In the genomic region with DNA sequence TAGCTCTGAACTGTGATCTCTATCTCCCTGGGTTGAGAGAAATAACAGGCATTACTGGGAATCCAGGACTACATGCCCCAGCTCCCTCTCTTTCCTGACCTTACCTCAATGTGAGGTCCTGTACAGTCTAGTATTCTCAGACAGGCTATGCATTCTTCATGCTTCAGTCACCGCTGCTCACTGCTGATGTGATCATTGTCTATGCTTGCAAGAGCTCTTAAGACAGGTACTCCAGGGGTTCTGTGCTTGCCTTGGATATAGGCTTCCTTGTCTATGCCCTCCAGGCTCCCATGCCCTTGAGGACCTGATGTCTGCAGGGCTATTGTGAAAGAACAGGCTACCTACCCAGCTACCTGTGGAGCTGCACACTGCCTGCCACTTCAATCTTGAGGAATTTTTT, we compare ENCODE assay signal across 16 cellular contexts.
DNase-seq lines count a peak whose midpoint lies in the region; ATAC-seq and TF ChIP-seq lines count a peak whose summit lies in the region.
"Had no signal": no experiment of that assay in that cellular context is flagged by ENCODE, and none has a peak within 500 bp of the region (broad histone marks: within the 10 kb centered on the region; RNA-seq: fewer than 3 reads in every experiment).

No MANE protein-coding gene starts in this region.

- no peak for TF ChIP-seq CTCF in right atrium auricular region (IDR thresholded peaks at IDR 0.05)

- H3K23ac ChIP-seq in neuronal stem cell (ENCODE audit: low read depth, low read length, poor library complexity), result no peak overlapping the region

- no peak overlapping the region for H3K4ac ChIP-seq in neuronal stem cell (ENCODE audit: low read length)

- no peak overlapping the region for H3K14ac ChIP-seq in neuronal stem cell (ENCODE audit: low read length)

- H3K4me3 Mint-ChIP-seq in activated T-helper 17 cell treated with anti-CD3 and anti-CD28 coated beads, Interleukin-2, amount 50 U/mL, for 72 hours, result no peak overlapping the region
- H3K4me3 Mint-ChIP-seq: nephron had no signal

- H3K4me1 ChIP-seq in right atrium auricular region (peaks cover 0 to 3% of the 10 kb centered on the region in 2 donors), neuronal stem cell (ENCODE audit: control insufficient read depth in 2 of 2, insufficient read depth in 1 of 2, low read depth in 1 of 2, low read length in 2 of 2) (peaks cover 3 to 4% of the 10 kb centered on the region in 2 donors)
- H3K4me1 ChIP-seq: BLaER1 had no signal

- no peak overlapping the region for H2BK15ac ChIP-seq in neuronal stem cell (ENCODE audit: low read length)

- no peak overlapping the region for H3K4me2 ChIP-seq in neuronal stem cell (ENCODE audit: insufficient read depth, low read length, poor library complexity, severe bottlenecking)
- H3K4me2 ChIP-seq: BLaER1 had no signal

- no peaks in the 10 kb centered on the region for H3K27me3 Mint-ChIP-seq in activated T-helper 17 cell treated with anti-CD3 and anti-CD28 coated beads, Interleukin-2, amount 50 U/mL, for 72 hours

- peak; percentile 58 for ATAC-seq in left ventricle myocardium superior
- ATAC-seq in activated T-helper 17 cell treated with anti-CD3 and anti-CD28 coated beads, Interleukin-2, amount 50 U/mL, for 72 hours (replicated peaks), result no peak
- ATAC-seq in left lobe of liver, result peak; percentile 32
- no peak for ATAC-seq in GM19351 (IDR thresholded peaks at IDR 0.05; ENCODE audit: unreplicated experiment)

- H3K36me3 Mint-ChIP-seq in activated T-helper 17 cell treated with anti-CD3 and anti-CD28 coated beads, Interleukin-2, amount 50 U/mL, for 72 hours (ENCODE audit: low read depth), result peaks cover 99% of the 10 kb centered on the region

- no peak overlapping the region for H4K8ac ChIP-seq in neuronal stem cell (ENCODE audit: low read depth, low read length)

- no peak overlapping the region for H2AFZ ChIP-seq in neuronal stem cell (ENCODE audit: low read length)

- H3K9me3 Mint-ChIP-seq in activated T-helper 17 cell treated with anti-CD3 and anti-CD28 coated beads, Interleukin-2, amount 50 U/mL, for 72 hours, result no peaks in the 10 kb centered on the region
- H3K9me3 Mint-ChIP-seq: nephron had no signal

- no peak overlapping the region for H3K18ac ChIP-seq in neuronal stem cell (ENCODE audit: low read length)

- H3K27ac ChIP-seq in right atrium auricular region, result no peak overlapping the region
- no peak overlapping the region for H3K27ac ChIP-seq in neuronal stem cell (replicated peaks; ENCODE audit: low read length)
- H3K27ac ChIP-seq: BLaER1, WERI-Rb-1 had no signal

- H2BK5ac ChIP-seq in neuronal stem cell (ENCODE audit: low read length), result no peak overlapping the region

- H3K4me1 Mint-ChIP-seq in activated T-helper 17 cell treated with anti-CD3 and anti-CD28 coated beads, Interleukin-2, amount 50 U/mL, for 72 hours, result peaks cover 9% of the 10 kb centered on the region

- no peak overlapping the region for H2BK12ac ChIP-seq in neuronal stem cell (ENCODE audit: low read length)

- DNase-seq in left ventricle myocardium superior (no peak), right atrium auricular region (ENCODE audit: low spot score) (no peak), left lobe of liver (ENCODE audit: low spot score) (no peak), neuronal stem cell (ENCODE audit: low spot score) (no peak), NCI-H1092 (lab: John Stamatoyannopoulos, UW) (no peak), NCI-H748 (lab: John Stamatoyannopoulos, UW; ENCODE audit: unreplicated experiment) (no peak)
- DNase-seq: activated T-cell treated with anti-CD3 and anti-CD28 coated beads, Interleukin-2, amount 50 U/mL, for 48 hours; central memory CD4-positive, alpha-beta T cell; NCI-H1105; NCI-H510A treated with DMSO at 0.1 percent for 48 hours; SHP77 treated with DMSO at 0.1 percent for 48 hours; WERI-Rb-1 had no signal

- H2AK5ac ChIP-seq in neuronal stem cell (ENCODE audit: low read depth, low read length), result no peak overlapping the region

- WGBS in neuronal stem cell (ENCODE audit: extremely low coverage in 2 of 2, insufficient read length in 2 of 2, insufficient replicate concordance in 1 of 2), 2 donors, result no CpG with 5 or more reads among the region's 1 CpG

- H3K9ac ChIP-seq in neuronal stem cell (ENCODE audit: low read depth, low read length, poor library complexity), result no peak overlapping the region
- H3K9ac ChIP-seq: BLaER1 had no signal

- intact Hi-C loops in left ventricle myocardium superior (cut with micrococcal nuclease), result no loop called here

- H3K36me3 ChIP-seq in right atrium auricular region (peaks cover 33% of the 10 kb centered on the region), neuronal stem cell (replicated peaks in 1 of 2; ENCODE audit: control insufficient read depth in 2 of 2, insufficient read depth in 2 of 2, low read length in 2 of 2) (peaks cover 2 to 70% of the 10 kb centered on the region in 2 donors)
- H3K36me3 ChIP-seq: WERI-Rb-1 had no signal

- H3K9me3 ChIP-seq in right atrium auricular region (no peaks in the 10 kb centered on the region), neuronal stem cell (replicated peaks in 1 of 2; ENCODE audit: control insufficient read depth in 2 of 2, insufficient read depth in 1 of 2, low read depth in 1 of 2, low read length in 2 of 2) (no peaks in the 10 kb centered on the region)
- H3K9me3 ChIP-seq: BLaER1 had no signal

- no peak overlapping the region for H3K4me3 ChIP-seq in right atrium auricular region
- no peak overlapping the region for H3K4me3 ChIP-seq in neuronal stem cell (ENCODE audit: low read length in 2 of 2)
- H3K4me3 ChIP-seq: BLaER1 had no signal

- H3K27ac Mint-ChIP-seq in activated T-helper 17 cell treated with anti-CD3 and anti-CD28 coated beads, Interleukin-2, amount 50 U/mL, for 72 hours, result peak overlapping the region; percentile 3

- no peak overlapping the region for H4K91ac ChIP-seq in neuronal stem cell (ENCODE audit: low read depth, low read length, poor library complexity)

- H3K79me1 ChIP-seq in neuronal stem cell (ENCODE audit: low read depth, low read length), result no peaks in the 10 kb centered on the region

- no peak overlapping the region for H2BK120ac ChIP-seq in neuronal stem cell (ENCODE audit: low read depth, low read length)

- H3K27me3 ChIP-seq in right atrium auricular region, result no peaks in the 10 kb centered on the region
- no peaks in the 10 kb centered on the region for H3K27me3 ChIP-seq in neuronal stem cell (ENCODE audit: control insufficient read depth in 3 of 3, insufficient read depth in 3 of 3, low read depth in 1 of 3, low read length in 3 of 3)
- H3K27me3 ChIP-seq: BLaER1 had no signal

Comparison
In these comparisons a context has a peak if more than half of its experiments do, and no peak if none do; other contexts are left out.
1. ATAC-seq: peak in left ventricle myocardium superior (single experiment) and left lobe of liver (single experiment); none in activated T-helper 17 cell treated with anti-CD3 and anti-CD28 coated beads, Interleukin-2, amount 50 U/mL, for 72 hours (single experiment) and GM19351 (single experiment).